13 cellular contexts compared by ENCODE assay signal in genomic region chr9:86732514-86732913, GRCh38.
A peak's percentile ranks its signal among the peaks of the same experiment; 100 is the strongest.
DNase-seq lines count a peak whose midpoint lies in the region; ATAC-seq and TF ChIP-seq lines count a peak whose summit lies in the region.
"Had no signal": no experiment of that assay in that cellular context is flagged by ENCODE, and none has a peak within 500 bp of the region (broad histone marks: within the 10 kb centered on the region; RNA-seq: fewer than 3 reads in every experiment).

No MANE protein-coding gene starts in this region.

- no peaks in the 10 kb centered on the region for H4K20me1 ChIP-seq in HCT116 (ENCODE audit: insufficient read depth)

- no peaks in the 10 kb centered on the region for H3K9me2 ChIP-seq in HCT116 (ENCODE audit: insufficient read depth)

- no peaks in the 10 kb centered on the region for H3K4me1 Mint-ChIP-seq in activated T-helper 17 cell treated with anti-CD3 and anti-CD28 coated beads, Interleukin-2, amount 50 U/mL, for 72 hours

- ATAC-seq in HCT116, result no peak
- ATAC-seq in heart left ventricle, result peak; percentile 65 to 80 (median 76)
- no peak for ATAC-seq in activated T-helper 17 cell treated with anti-CD3 and anti-CD28 coated beads, Interleukin-2, amount 50 U/mL, for 72 hours (replicated peaks)
- ATAC-seq in GM19455 (IDR thresholded peaks at IDR 0.05; ENCODE audit: unreplicated experiment), result no peak
- ATAC-seq: activated CD8-positive, alpha-beta T cell treated with anti-CD3 and anti-CD28 coated beads for 36 hours; upper lobe of right lung had no signal

- intact Hi-C loops in HCT116 (cut with micrococcal nuclease), result no loop called here
- intact Hi-C loops in ascending aorta (cut with DNase I), result loop anchor here (5.0 kb wide), 1 partner anchor 215 kb away; the partner anchor contains the start of gene GAS1
- intact Hi-C loops in heart left ventricle (cut with DNase I), result loop anchor here in 1 of 10 donors (10.0 kb wide), 1 partner anchor 212 kb away; the partner anchor contains the start of gene GAS1
- intact Hi-C loops in testis (cut with DNase I; ENCODE audit: low total_unique reads), result no loop called here

- H3K27me3 ChIP-seq in HCT116 (ENCODE audit: insufficient read depth, low read length) (peaks cover 7% of the 10 kb centered on the region; the same call in 1 of the 2 replicates), ascending aorta (no peaks in the 10 kb centered on the region), heart left ventricle (no peaks in the 10 kb centered on the region), testis (no peaks in the 10 kb centered on the region)
- H3K27me3 ChIP-seq: upper lobe of right lung had no signal

- TF ChIP-seq CTCF in HCT116 (IDR thresholded peaks at IDR 0.05 in 2 of 3, conservative IDR thresholded peaks at IDR 0.05 in 1 of 3; ENCODE audit: borderline replicate concordance in 1 of 3, insufficient read depth in 1 of 3, low read depth in 2 of 3, low read length in 2 of 3), result no peak
- no peak for TF ChIP-seq CTCF in ascending aorta (IDR thresholded peaks at IDR 0.05)
- no peak for TF ChIP-seq CTCF in heart left ventricle (IDR thresholded peaks at IDR 0.05)
- TF ChIP-seq CTCF in testis (IDR thresholded peaks at IDR 0.05), result no peak

- BruUV-seq in HCT116 (replicated peaks; lab: Mats Ljungman, UMichigan), result no TSS peak

- no peaks in the 10 kb centered on the region for H3K9me3 Mint-ChIP-seq in activated T-helper 17 cell treated with anti-CD3 and anti-CD28 coated beads, Interleukin-2, amount 50 U/mL, for 72 hours
- H3K9me3 Mint-ChIP-seq: activated CD8-positive, alpha-beta T cell treated with anti-CD3 and anti-CD28 coated beads for 36 hours had no signal

- H3K4me2 ChIP-seq in HCT116 (ENCODE audit: low read length), result no peak overlapping the region

- H2AFZ ChIP-seq in HCT116 (ENCODE audit: low read depth, low read length, poor library complexity, severe bottlenecking), result no peak overlapping the region

- no peak overlapping the region for H3K27ac Mint-ChIP-seq in activated T-helper 17 cell treated with anti-CD3 and anti-CD28 coated beads, Interleukin-2, amount 50 U/mL, for 72 hours
- H3K27ac Mint-ChIP-seq: activated CD8-positive, alpha-beta T cell treated with anti-CD3 and anti-CD28 coated beads for 36 hours; nephron progenitor cell had no signal

- H3K9ac ChIP-seq in HCT116 (ENCODE audit: low read length), result no peak overlapping the region

- H3K4me3 ChIP-seq in HCT116 (replicated peaks in 1 of 2; ENCODE audit: low read depth in 1 of 2, low read length in 2 of 2) (no peak overlapping the region), ascending aorta (no peak overlapping the region), heart left ventricle (no peak overlapping the region), testis (no peak overlapping the region)
- H3K4me3 ChIP-seq: upper lobe of right lung had no signal

- CTCF ChIA-PET in HCT116 (lab: Charles Lee), result no interaction called here

- RAD21 ChIA-PET in HCT116 (lab: Charles Lee; ENCODE audit: low non-redundant PET in 1 of 2, low total read pairs in 2 of 2, uncharacterized antibody in 2 of 2, unreplicated experiment in 2 of 2), result no interaction called here

- peaks cover 11% of the 10 kb centered on the region for H3K27me3 Mint-ChIP-seq in activated T-helper 17 cell treated with anti-CD3 and anti-CD28 coated beads, Interleukin-2, amount 50 U/mL, for 72 hours
- H3K27me3 Mint-ChIP-seq: activated CD8-positive, alpha-beta T cell treated with anti-CD3 and anti-CD28 coated beads for 36 hours had no signal

- H3K9me3 ChIP-seq in HCT116 (ENCODE audit: control insufficient read depth in 1 of 2, insufficient read depth in 1 of 2, low read depth in 1 of 2, low read length in 2 of 2) (no peaks in the 10 kb centered on the region), ascending aorta (no peaks in the 10 kb centered on the region), heart left ventricle (no peaks in the 10 kb centered on the region), testis (no peaks in the 10 kb centered on the region)
- H3K9me3 ChIP-seq: upper lobe of right lung had no signal

- peaks cover 0 to 6% of the 10 kb centered on the region in 2 experiments; a peak in 1 of 4 replicates for H3K4me1 ChIP-seq in HCT116 (ENCODE audit: control insufficient read depth in 1 of 2, insufficient read depth in 2 of 2, low read length in 2 of 2)
- peaks cover 0 to 5% of the 10 kb centered on the region in 2 donors for H3K4me1 ChIP-seq in ascending aorta
- H3K4me1 ChIP-seq in heart left ventricle, result peaks cover 0 to 13% (median 0%) of the 10 kb centered on the region in 12 donors
- peaks cover 6% of the 10 kb centered on the region for H3K4me1 ChIP-seq in testis
- H3K4me1 ChIP-seq: upper lobe of right lung had no signal

- POLR2A ChIA-PET in HCT116 (lab: Charles Lee), result no interaction called here

- TF ChIP-seq POLR2A in HCT116 (IDR thresholded peaks at IDR 0.05; ENCODE audit: borderline replicate concordance, extremely low read depth, insufficient read depth, insufficient read length) (no peak), heart left ventricle (IDR thresholded peaks at IDR 0.05) (no peak), testis (IDR thresholded peaks at IDR 0.05) (no peak)

- no peaks in the 10 kb centered on the region for H3K36me3 Mint-ChIP-seq in activated T-helper 17 cell treated with anti-CD3 and anti-CD28 coated beads, Interleukin-2, amount 50 U/mL, for 72 hours (ENCODE audit: low read depth)

- TF ChIP-seq RAD21 in HCT116 (IDR thresholded peaks at IDR 0.05; ENCODE audit: low read depth), result no peak

- H3K27ac ChIP-seq in HCT116 (ENCODE audit: low read depth, low read length) (no peak overlapping the region), ascending aorta (peak overlapping the region; percentile 30 to 60), heart left ventricle (peak overlapping the region in 10 of 12 donors; percentile 17 to 67 (median 35)), testis (peak overlapping the region in 1 of 2 donors; percentile 52)
- H3K27ac ChIP-seq: upper lobe of right lung had no signal

- no peaks in the 10 kb centered on the region for H3K79me2 ChIP-seq in HCT116 (ENCODE audit: insufficient read depth, low read length)

- DNase-seq in HCT116 (ENCODE audit: low read depth, low spot score), result no peak
- DNase-seq in ascending aorta (ENCODE audit: low spot score in 2 of 2), result peak in 1 of 2 donors; percentile 74
- DNase-seq in heart left ventricle, result peak in 1 of 5 donors; percentile 41
- DNase-seq in testis, result peak; percentile 27
- no peak for DNase-seq in activated naive CD4-positive, alpha-beta T cell treated with anti-CD3 and anti-CD28 coated beads, Interleukin-2, amount 50 U/mL, for 16 hours
- no peak for DNase-seq in inferior parietal cortex (ENCODE audit: extremely low spot score)
- DNase-seq: activated CD8-positive, alpha-beta T cell treated with anti-CD3 and anti-CD28 coated beads for 36 hours; DMS79; nephron progenitor cell; RPMI8226; upper lobe of right lung had no signal

- WGBS in heart left ventricle, 4 donors, result 47 to 68% (median 56%) methylated on average over 2 of the region's 2 CpGs
- 39 to 50% methylated on average over 2 of the region's 2 CpGs for WGBS in testis, 2 donors

- H3K4me3 Mint-ChIP-seq in activated T-helper 17 cell treated with anti-CD3 and anti-CD28 coated beads, Interleukin-2, amount 50 U/mL, for 72 hours, result no peak overlapping the region
- H3K4me3 Mint-ChIP-seq: activated CD8-positive, alpha-beta T cell treated with anti-CD3 and anti-CD28 coated beads for 36 hours; nephron progenitor cell had no signal

- H3K36me3 ChIP-seq in HCT116 (ENCODE audit: control insufficient read depth in 1 of 2, insufficient read depth in 2 of 2, low read length in 2 of 2), result no peaks in the 10 kb centered on the region
- no peaks in the 10 kb centered on the region for H3K36me3 ChIP-seq in ascending aorta
- no peaks in the 10 kb centered on the region for H3K36me3 ChIP-seq in heart left ventricle
- no peaks in the 10 kb centered on the region for H3K36me3 ChIP-seq in testis (ENCODE audit: low read depth, missing control alignments)
- H3K36me3 ChIP-seq: upper lobe of right lung had no signal

TF ChIP-seq in HCT116, 20 proteins besides CTCF, POLR2A, EP300 and RAD21:
- TF ChIP-seq FOSL1 (IDR thresholded peaks at IDR 0.05; ENCODE audit: low read depth) (peak; percentile 41), SP1 (IDR thresholded peaks at IDR 0.05; ENCODE audit: low read depth) (peak; percentile 25; the same call in 1 of the 2 replicates), TCF7L2 (IDR thresholded peaks at IDR 0.05; ENCODE audit: borderline replicate concordance, extremely low read depth, insufficient read depth, insufficient read length) (no peak), REST (IDR thresholded peaks at IDR 0.05; ENCODE audit: low read depth) (no peak)

Comparison
In these comparisons a context has a peak if more than half of its experiments do, and no peak if none do; other contexts are left out.
1. ATAC-seq: peak in heart left ventricle (4 of 4); none in HCT116 (single experiment), activated T-helper 17 cell treated with anti-CD3 and anti-CD28 coated beads, Interleukin-2, amount 50 U/mL, for 72 hours (single experiment) and GM19455 (single experiment).